ENCODE assay signal across 8 cellular contexts in genomic region chr16:84609744-84610143, GRCh38. TPM values are rescaled to one million over a fixed set of nuclear protein-coding genes. Genes with fewer than 3 reads are reported as not detected.
DNase-seq lines count a peak whose midpoint lies in the region; ATAC-seq, FAIRE-seq and TF ChIP-seq lines count a peak whose summit lies in the region.
"Not testable (repeated sequence)": the region's sequence is repeated elsewhere in the genome, so short reads cannot be mapped to it uniquely, and the experiment has no call there.

No MANE protein-coding gene starts in this region.

- POLR2A ChIA-PET in naive thymus-derived CD4-positive, alpha-beta T cell (lab: Charles Lee), result interaction anchor here (1.3 to 4.3 kb wide), 4 partner anchors 8 to 15 kb away, joined by 4 to 32 read pairs (median 8); no protein-coding TSS in a partner anchor

- CTCF ChIA-PET in naive thymus-derived CD4-positive, alpha-beta T cell (lab: Charles Lee), result interaction anchor here (1.2 kb wide), 3 partner anchors 11 to 21 kb away, joined by 3 to 4 read pairs (median 3); no protein-coding TSS in a partner anchor

- H3K4me1 ChIP-seq in BLaER1 (peaks cover 80% of the 10 kb centered on the region), OCI-LY1 (ENCODE audit: insufficient read depth, low read length, severe bottlenecking) (peaks cover 65% of the 10 kb centered on the region)
- H3K4me1 ChIP-seq in naive thymus-derived CD4-positive, alpha-beta T cell (ENCODE audit: control insufficient read depth in 2 of 2, insufficient read depth in 2 of 2, low read length in 2 of 2), result peaks cover 92 to 96% of the 10 kb centered on the region in 2 donors

- H3K36me3 Mint-ChIP-seq in activated CD4-positive, alpha-beta T cell treated with anti-CD3 and anti-CD28 coated beads, Interleukin-2, amount 10 ng/mL, durations not matched to agents 24 days and 14 days (ENCODE audit: low read depth), result peaks cover 79% of the 10 kb centered on the region
- peaks cover 78% of the 10 kb centered on the region for H3K36me3 Mint-ChIP-seq in activated T-helper 1 cell treated with anti-CD3 and anti-CD28 coated beads, Interleukin-12 subunit alpha, Interleukin-12 subunit beta, Interleukin-2, Interleukin-4 antibody, amounts not matched to agents 30 ng/mL and 10 ng/mL and 1 ng/mL, durations not matched to agents 14 hours and 24 hours and 36 hours (ENCODE audit: low read depth)
- H3K36me3 Mint-ChIP-seq in activated naive CD8-positive, alpha-beta T cell treated with anti-CD3 and anti-CD28 coated beads, Interleukin-2, amount 50 U/mL, for 24 hours (ENCODE audit: low read depth), result peaks cover 78% of the 10 kb centered on the region
- H3K36me3 Mint-ChIP-seq in naive thymus-derived CD4-positive, alpha-beta T cell, result peaks cover 0 to 79% (median 18%) of the 10 kb centered on the region in 5 donors

- H3K9me2 ChIP-seq in OCI-LY1 (ENCODE audit: low read depth, low read length), result not testable (repeated sequence)

- not testable (repeated sequence) for H3K9ac ChIP-seq in BLaER1; OCI-LY1 (ENCODE audit: low read length)

- FAIRE-seq in GM12891 (lab: Jason Lieb, UNC), result peak; percentile 72

- peaks cover 90% of the 10 kb centered on the region for H3K4me1 Mint-ChIP-seq in activated CD4-positive, alpha-beta T cell treated with anti-CD3 and anti-CD28 coated beads, Interleukin-2, amount 10 ng/mL, durations not matched to agents 24 days and 14 days
- H3K4me1 Mint-ChIP-seq in activated T-helper 1 cell treated with anti-CD3 and anti-CD28 coated beads, Interleukin-12 subunit alpha, Interleukin-12 subunit beta, Interleukin-2, Interleukin-4 antibody, amounts not matched to agents 30 ng/mL and 10 ng/mL and 1 ng/mL, durations not matched to agents 14 hours and 24 hours and 36 hours (ENCODE audit: low read depth), result peaks cover 94% of the 10 kb centered on the region
- H3K4me1 Mint-ChIP-seq in activated naive CD8-positive, alpha-beta T cell treated with anti-CD3 and anti-CD28 coated beads, Interleukin-2, amount 50 U/mL, for 24 hours, result peaks cover 98% of the 10 kb centered on the region
- peaks cover 69 to 99% (median 93%) of the 10 kb centered on the region in 7 donors for H3K4me1 Mint-ChIP-seq in naive thymus-derived CD4-positive, alpha-beta T cell

- peak overlapping the region; percentile 80 for H3K4me3 Mint-ChIP-seq in activated CD4-positive, alpha-beta T cell treated with anti-CD3 and anti-CD28 coated beads, Interleukin-2, amount 10 ng/mL, durations not matched to agents 24 days and 14 days
- peak overlapping the region; percentile 69 for H3K4me3 Mint-ChIP-seq in activated T-helper 1 cell treated with anti-CD3 and anti-CD28 coated beads, Interleukin-12 subunit alpha, Interleukin-12 subunit beta, Interleukin-2, Interleukin-4 antibody, amounts not matched to agents 30 ng/mL and 10 ng/mL and 1 ng/mL, durations not matched to agents 14 hours and 24 hours and 36 hours
- H3K4me3 Mint-ChIP-seq in activated naive CD8-positive, alpha-beta T cell treated with anti-CD3 and anti-CD28 coated beads, Interleukin-2, amount 50 U/mL, for 24 hours, result not testable (repeated sequence)
- H3K4me3 Mint-ChIP-seq in naive thymus-derived CD4-positive, alpha-beta T cell, result peak overlapping the region in 7 of 10 donors; percentile 20 to 83 (median 37)

- peak; percentile 29 for ATAC-seq in activated naive CD8-positive, alpha-beta T cell treated with anti-CD3 and anti-CD28 coated beads, Interleukin-2, amount 50 U/mL, for 24 hours
- ATAC-seq in naive thymus-derived CD4-positive, alpha-beta T cell, result not testable (repeated sequence)
- ATAC-seq in stimulated activated naive CD8-positive, alpha-beta T cell treated with anti-CD3 and anti-CD28 coated beads, Interleukin-15, Interleukin-2, amounts not matched to agents 100 U/mL and 50 U/mL, for 24 hours, result peak; percentile 35

- H4K20me1 ChIP-seq in BLaER1, result peaks cover 23% of the 10 kb centered on the region; the same call in 1 of the 2 replicates
- not testable (repeated sequence) for H4K20me1 ChIP-seq in OCI-LY1 (ENCODE audit: insufficient read depth, low read length)

- H3K27ac ChIP-seq in BLaER1, result not testable (repeated sequence)
- peak overlapping the region; percentile 71 for H3K27ac ChIP-seq in OCI-LY1 (ENCODE audit: low read depth, low read length, poor library complexity, severe bottlenecking)
- H3K27ac ChIP-seq in naive thymus-derived CD4-positive, alpha-beta T cell (ENCODE audit: low read depth, low read length), result peak overlapping the region; percentile 63

- TF ChIP-seq CTCF in OCI-LY1 (IDR thresholded peaks at IDR 0.05; ENCODE audit: low read length), result not testable (repeated sequence)

- not testable (repeated sequence) for H3K4me3 ChIP-seq in BLaER1; OCI-LY1 (ENCODE audit: low read depth, low read length, poor library complexity, severe bottlenecking); naive thymus-derived CD4-positive, alpha-beta T cell (ENCODE audit: low read length)

- H3K9me3 Mint-ChIP-seq in activated CD4-positive, alpha-beta T cell treated with anti-CD3 and anti-CD28 coated beads, Interleukin-2, amount 10 ng/mL, durations not matched to agents 24 days and 14 days; activated T-helper 1 cell treated with anti-CD3 and anti-CD28 coated beads, Interleukin-12 subunit alpha, Interleukin-12 subunit beta, Interleukin-2, Interleukin-4 antibody, amounts not matched to agents 30 ng/mL and 10 ng/mL and 1 ng/mL, durations not matched to agents 14 hours and 24 hours and 36 hours; activated naive CD8-positive, alpha-beta T cell treated with anti-CD3 and anti-CD28 coated beads, Interleukin-2, amount 50 U/mL, for 24 hours; naive thymus-derived CD4-positive, alpha-beta T cell: not testable (repeated sequence)

- intact Hi-C loops in activated CD4-positive, alpha-beta T cell treated with anti-CD3 and anti-CD28 coated beads, Interleukin-2, amount 10 ng/mL, durations not matched to agents 24 days and 14 days (cut with micrococcal nuclease), result not testable (repeated sequence)
- intact Hi-C loops in activated T-helper 1 cell treated with anti-CD3 and anti-CD28 coated beads, Interleukin-12 subunit alpha, Interleukin-12 subunit beta, Interleukin-2, Interleukin-4 antibody, amounts not matched to agents 30 ng/mL and 10 ng/mL and 1 ng/mL, durations not matched to agents 14 hours and 24 hours and 36 hours (cut with micrococcal nuclease), result loop anchor here (2.0 kb wide), 1 partner anchor 15 kb away; no protein-coding TSS in a partner anchor
- intact Hi-C loops in naive thymus-derived CD4-positive, alpha-beta T cell (cut with micrococcal nuclease), result loop anchor here in 1 of 2 donors (2.0 kb wide), 1 partner anchor 15 kb away; no protein-coding TSS in a partner anchor

- peak overlapping the region; percentile 87 for H3K27ac Mint-ChIP-seq in activated CD4-positive, alpha-beta T cell treated with anti-CD3 and anti-CD28 coated beads, Interleukin-2, amount 10 ng/mL, durations not matched to agents 24 days and 14 days
- peak overlapping the region; percentile 82 for H3K27ac Mint-ChIP-seq in activated T-helper 1 cell treated with anti-CD3 and anti-CD28 coated beads, Interleukin-12 subunit alpha, Interleukin-12 subunit beta, Interleukin-2, Interleukin-4 antibody, amounts not matched to agents 30 ng/mL and 10 ng/mL and 1 ng/mL, durations not matched to agents 14 hours and 24 hours and 36 hours
- peak overlapping the region; percentile 73 for H3K27ac Mint-ChIP-seq in activated naive CD8-positive, alpha-beta T cell treated with anti-CD3 and anti-CD28 coated beads, Interleukin-2, amount 50 U/mL, for 24 hours
- peak overlapping the region; percentile 76 to 96 (median 94) for H3K27ac Mint-ChIP-seq in naive thymus-derived CD4-positive, alpha-beta T cell

- TF ChIP-seq POLR2A in GM12891 (IDR thresholded peaks at IDR 0.05; ENCODE audit: low read depth, low read length), result not testable (repeated sequence)

- not testable (repeated sequence) for H3K9me3 ChIP-seq in BLaER1; OCI-LY1 (ENCODE audit: low read length); naive thymus-derived CD4-positive, alpha-beta T cell (ENCODE audit: control insufficient read depth in 2 of 3, low read length in 3 of 3)

- H2AFZ ChIP-seq in OCI-LY1 (ENCODE audit: low read length), result not testable (repeated sequence)

- H3K27me3 ChIP-seq in BLaER1; OCI-LY1 (ENCODE audit: insufficient read depth, low read length); naive thymus-derived CD4-positive, alpha-beta T cell (ENCODE audit: control insufficient read depth in 2 of 2, insufficient read depth in 2 of 2, low read length in 2 of 2): not testable (repeated sequence)

- H3F3A ChIP-seq in OCI-LY1 (ENCODE audit: insufficient read depth, low read length), result not testable (repeated sequence)

- not testable (repeated sequence) for DNase-seq in GM12891 (ENCODE audit: insufficient read length, low spot score); activated CD4-positive, alpha-beta T cell treated with anti-CD3 and anti-CD28 coated beads, Interleukin-2, amount 10 ng/mL, durations not matched to agents 24 days and 14 days; activated T-helper 1 cell treated with anti-CD3 and anti-CD28 coated beads, Interleukin-12 subunit alpha, Interleukin-12 subunit beta, Interleukin-2, Interleukin-4 antibody, amounts not matched to agents 30 ng/mL and 10 ng/mL and 1 ng/mL, durations not matched to agents 14 hours and 24 hours and 36 hours (ENCODE audit: low spot score); activated naive CD8-positive, alpha-beta T cell treated with anti-CD3 and anti-CD28 coated beads, Interleukin-2, amount 50 U/mL, for 24 hours; naive thymus-derived CD4-positive, alpha-beta T cell; stimulated activated naive CD8-positive, alpha-beta T cell treated with anti-CD3 and anti-CD28 coated beads, Interleukin-15, Interleukin-2, amounts not matched to agents 100 U/mL and 50 U/mL, for 24 hours

- not testable (repeated sequence) for H3K27me3 Mint-ChIP-seq in activated CD4-positive, alpha-beta T cell treated with anti-CD3 and anti-CD28 coated beads, Interleukin-2, amount 10 ng/mL, durations not matched to agents 24 days and 14 days; activated T-helper 1 cell treated with anti-CD3 and anti-CD28 coated beads, Interleukin-12 subunit alpha, Interleukin-12 subunit beta, Interleukin-2, Interleukin-4 antibody, amounts not matched to agents 30 ng/mL and 10 ng/mL and 1 ng/mL, durations not matched to agents 14 hours and 24 hours and 36 hours (ENCODE audit: insufficient read depth); activated naive CD8-positive, alpha-beta T cell treated with anti-CD3 and anti-CD28 coated beads, Interleukin-2, amount 50 U/mL, for 24 hours; naive thymus-derived CD4-positive, alpha-beta T cell

- peaks cover 76% of the 10 kb centered on the region for H3K79me2 ChIP-seq in OCI-LY1 (ENCODE audit: insufficient read depth, low read length)

- H3K36me3 ChIP-seq in BLaER1, result not testable (repeated sequence)
- H3K36me3 ChIP-seq in OCI-LY1 (ENCODE audit: insufficient read depth, low read length), result peaks cover 80% of the 10 kb centered on the region
- peaks cover 0 to 13% (median 4%) of the 10 kb centered on the region in 3 experiments for H3K36me3 ChIP-seq in naive thymus-derived CD4-positive, alpha-beta T cell (ENCODE audit: control insufficient read depth in 2 of 3, insufficient read depth in 3 of 3, low read length in 3 of 3)

- H3K4me2 ChIP-seq in BLaER1 (0 out of 2 replicates have a peak overlapping the region, but pooled peaks have one; percentile 7), OCI-LY1 (ENCODE audit: low read length) (peak overlapping the region; percentile 42; the same call in 1 of the 2 replicates)

RNA-seq across cellular contexts. Expression of gene COTL1, which starts 8.1 kb away (rescaled TPM):
- 283 TPM for polyA plus RNA-seq in GM12891 (2012; ENCODE audit: low read depth, missing spikeins)
- 470 and 474 TPM in 2 replicates for total RNA-seq in activated CD4-positive, alpha-beta T cell treated with anti-CD3 and anti-CD28 coated beads, Interleukin-2, amount 10 ng/mL, durations not matched to agents 24 days and 14 days
- 531 and 535 TPM in 2 replicates for total RNA-seq in activated T-helper 1 cell treated with anti-CD3 and anti-CD28 coated beads, Interleukin-12 subunit alpha, Interleukin-12 subunit beta, Interleukin-2, Interleukin-4 antibody, amounts not matched to agents 30 ng/mL and 10 ng/mL and 1 ng/mL, durations not matched to agents 14 hours and 24 hours and 36 hours
- total RNA-seq in naive thymus-derived CD4-positive, alpha-beta T cell, result 100 to 1,000 TPM in 3 of 5 experiments, 10 to 100 TPM in 2; 84.2 to 704 (median 172) TPM
- 100 to 1,000 TPM; 268 to 344 TPM for polyA plus RNA-seq in naive thymus-derived CD4-positive, alpha-beta T cell

RNA-seq across cellular contexts. Expression of gene KLHL36, which starts 38.6 kb away (rescaled TPM):
- 18.6 TPM for polyA plus RNA-seq in GM12891 (2012; ENCODE audit: low read depth, missing spikeins)
- 36.7 and 36.9 TPM in 2 replicates for total RNA-seq in activated CD4-positive, alpha-beta T cell treated with anti-CD3 and anti-CD28 coated beads, Interleukin-2, amount 10 ng/mL, durations not matched to agents 24 days and 14 days
- total RNA-seq in activated T-helper 1 cell treated with anti-CD3 and anti-CD28 coated beads, Interleukin-12 subunit alpha, Interleukin-12 subunit beta, Interleukin-2, Interleukin-4 antibody, amounts not matched to agents 30 ng/mL and 10 ng/mL and 1 ng/mL, durations not matched to agents 14 hours and 24 hours and 36 hours, result 39.3 and 42.6 TPM in 2 replicates
- total RNA-seq in naive thymus-derived CD4-positive, alpha-beta T cell, result 100 to 1,000 TPM in 2 of 5 experiments, 10 to 100 TPM in 3; 51.8 to 161 (median 97.8) TPM
- polyA plus RNA-seq in naive thymus-derived CD4-positive, alpha-beta T cell, result 10 to 100 TPM; 45.8 to 73.7 TPM
